ENCODE assay signal across 9 cellular contexts in the genomic region with DNA sequence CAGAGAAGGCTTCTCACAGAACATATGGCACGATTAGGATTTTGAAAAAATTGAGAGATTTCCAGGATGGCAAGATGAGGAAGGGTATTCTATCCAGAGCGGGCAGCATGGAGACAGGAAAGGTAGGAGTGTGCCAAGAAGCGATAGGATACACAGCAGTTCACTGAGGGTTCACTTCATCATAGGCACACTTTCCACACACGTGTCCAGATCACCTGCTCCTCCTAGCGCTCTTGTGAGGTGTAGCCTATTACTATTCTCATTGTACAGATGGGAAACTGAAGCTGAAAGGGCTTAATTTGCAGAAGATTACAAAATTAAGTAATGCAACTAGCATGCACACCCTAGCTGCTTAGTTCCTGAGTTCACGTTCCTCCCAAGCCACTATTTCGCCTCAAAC. TPM values are rescaled to one million over a fixed set of nuclear protein-coding genes. Genes with fewer than 3 reads are reported as not detected.
DNase-seq lines count a peak whose midpoint lies in the region; ATAC-seq and TF ChIP-seq lines count a peak whose summit lies in the region.
"Had no signal": no experiment of that assay in that cellular context is flagged by ENCODE, and none has a peak within 500 bp of the region (broad histone marks: within the 10 kb centered on the region; RNA-seq: fewer than 3 reads in every experiment).

No MANE protein-coding gene starts in this region.

- H3K36me3 ChIP-seq in Loucy (ENCODE audit: insufficient read depth, low read length) (no peaks in the 10 kb centered on the region), neuronal stem cell (replicated peaks in 1 of 2; ENCODE audit: control insufficient read depth in 2 of 2, insufficient read depth in 2 of 2, low read length in 2 of 2) (no peaks in the 10 kb centered on the region), breast epithelium (no peaks in the 10 kb centered on the region)

- peak overlapping the region; percentile 20 for H3K4me3 Mint-ChIP-seq in activated T-helper 17 cell treated with anti-CD3 and anti-CD28 coated beads, Interleukin-2, amount 50 U/mL, for 72 hours

- no peaks in the 10 kb centered on the region for H3K9me3 ChIP-seq in Loucy (ENCODE audit: insufficient read depth, low read depth, low read length)
- no peaks in the 10 kb centered on the region for H3K9me3 ChIP-seq in neuronal stem cell (replicated peaks in 1 of 2; ENCODE audit: control insufficient read depth in 2 of 2, insufficient read depth in 1 of 2, low read depth in 1 of 2, low read length in 2 of 2)
- H3K9me3 ChIP-seq in breast epithelium: no peaks in the 10 kb centered on the region

- H2AFZ ChIP-seq in Loucy (ENCODE audit: low read length) (peak overlapping the region; percentile 95), neuronal stem cell (ENCODE audit: low read length) (peak overlapping the region; percentile 86)

- H3K4me1 ChIP-seq in Loucy (ENCODE audit: insufficient read depth, low read length, poor library complexity, severe bottlenecking) (no peaks in the 10 kb centered on the region), neuronal stem cell (ENCODE audit: control insufficient read depth in 2 of 2, insufficient read depth in 1 of 2, low read depth in 1 of 2, low read length in 2 of 2) (peaks cover 0 to 2% of the 10 kb centered on the region in 2 donors), breast epithelium (no peaks in the 10 kb centered on the region)

- no peak overlapping the region for H3K27ac ChIP-seq in neuronal stem cell (replicated peaks; ENCODE audit: low read length)
- H3K27ac ChIP-seq in breast epithelium: no peak overlapping the region

- peak overlapping the region; percentile 46 for H3K18ac ChIP-seq in neuronal stem cell (ENCODE audit: low read length)

- WGBS in neuronal stem cell (ENCODE audit: extremely low coverage in 2 of 2, insufficient read length in 2 of 2, insufficient replicate concordance in 1 of 2), 2 donors: no CpG with 5 or more reads among the region's 7 CpGs

- H3K9me3 Mint-ChIP-seq in activated T-helper 17 cell treated with anti-CD3 and anti-CD28 coated beads, Interleukin-2, amount 50 U/mL, for 72 hours: no peaks in the 10 kb centered on the region
- H3K9me3 Mint-ChIP-seq: brain had no signal

- intact Hi-C loops in breast epithelium (cut with DNase I; ENCODE audit: low total_unique reads): no loop called here

- no peak overlapping the region for H2BK5ac ChIP-seq in neuronal stem cell (ENCODE audit: low read length)

- no peak overlapping the region for H2BK15ac ChIP-seq in neuronal stem cell (ENCODE audit: low read length)

- no peaks in the 10 kb centered on the region for H3K79me1 ChIP-seq in neuronal stem cell (ENCODE audit: low read depth, low read length)

- H3K9ac ChIP-seq in Loucy (ENCODE audit: low read depth, low read length, poor library complexity, severe bottlenecking) (peak overlapping the region; percentile 3), neuronal stem cell (ENCODE audit: low read depth, low read length, poor library complexity) (no peak overlapping the region)

- H4K20me1 ChIP-seq in Loucy (ENCODE audit: insufficient read depth, low read length, poor library complexity, severe bottlenecking): no peaks in the 10 kb centered on the region

- H3K23ac ChIP-seq in neuronal stem cell (ENCODE audit: low read depth, low read length, poor library complexity): no peak overlapping the region

- no peaks in the 10 kb centered on the region for H3F3A ChIP-seq in Loucy (ENCODE audit: low read depth)

- H3K4me3 ChIP-seq in Loucy (ENCODE audit: low read length, poor library complexity, severe bottlenecking): peak overlapping the region; percentile 66
- H3K4me3 ChIP-seq in neuronal stem cell (ENCODE audit: low read length in 2 of 2): no peak overlapping the region
- no peak overlapping the region for H3K4me3 ChIP-seq in breast epithelium

- H3K36me3 Mint-ChIP-seq in activated T-helper 17 cell treated with anti-CD3 and anti-CD28 coated beads, Interleukin-2, amount 50 U/mL, for 72 hours (ENCODE audit: low read depth): no peaks in the 10 kb centered on the region
- H3K36me3 Mint-ChIP-seq: brain had no signal

- no peak overlapping the region for H2BK120ac ChIP-seq in neuronal stem cell (ENCODE audit: low read depth, low read length)

- H3K9me2 ChIP-seq in Loucy (replicated peaks; ENCODE audit: low read depth, low read length): no peaks in the 10 kb centered on the region

- no peak overlapping the region for H2AK5ac ChIP-seq in neuronal stem cell (ENCODE audit: low read depth, low read length)

- no peak overlapping the region for H3K14ac ChIP-seq in neuronal stem cell (ENCODE audit: low read length)

- H3K4me2 ChIP-seq in Loucy (ENCODE audit: low read depth, low read length, poor library complexity, severe bottlenecking) (peak overlapping the region; percentile 73), neuronal stem cell (ENCODE audit: insufficient read depth, low read length, poor library complexity, severe bottlenecking) (no peak overlapping the region)

- no peaks in the 10 kb centered on the region for H3K79me2 ChIP-seq in Loucy (ENCODE audit: insufficient read depth, low read length)

- no peak overlapping the region for H4K91ac ChIP-seq in neuronal stem cell (ENCODE audit: low read depth, low read length, poor library complexity)

- no peak overlapping the region for H3K4ac ChIP-seq in neuronal stem cell (ENCODE audit: low read length)

- peak; percentile 18 for ATAC-seq in activated T-helper 17 cell treated with anti-CD3 and anti-CD28 coated beads, Interleukin-2, amount 50 U/mL, for 72 hours (replicated peaks)
- no peak for ATAC-seq in GM19035 (IDR thresholded peaks at IDR 0.05; ENCODE audit: unreplicated experiment)

- no peak for TF ChIP-seq POLR2A in breast epithelium (IDR thresholded peaks at IDR 0.05)

- TF ChIP-seq CTCF in Loucy (conservative IDR thresholded peaks at IDR 0.05; ENCODE audit: low read length) (no peak), breast epithelium (IDR thresholded peaks at IDR 0.05) (no peak)

- no peak overlapping the region for H4K8ac ChIP-seq in neuronal stem cell (ENCODE audit: low read depth, low read length)

- H3K4me1 Mint-ChIP-seq in activated T-helper 17 cell treated with anti-CD3 and anti-CD28 coated beads, Interleukin-2, amount 50 U/mL, for 72 hours: no peaks in the 10 kb centered on the region

- no peaks in the 10 kb centered on the region for H3K27me3 ChIP-seq in Loucy (ENCODE audit: insufficient read depth, low read length, poor library complexity, severe bottlenecking)
- no peaks in the 10 kb centered on the region for H3K27me3 ChIP-seq in neuronal stem cell (ENCODE audit: control insufficient read depth in 3 of 3, insufficient read depth in 3 of 3, low read depth in 1 of 3, low read length in 3 of 3)
- no peaks in the 10 kb centered on the region for H3K27me3 ChIP-seq in breast epithelium

- peaks cover 10% of the 10 kb centered on the region for H3K27me3 Mint-ChIP-seq in activated T-helper 17 cell treated with anti-CD3 and anti-CD28 coated beads, Interleukin-2, amount 50 U/mL, for 72 hours

- DNase-seq in NCI-H82 (lab: John Stamatoyannopoulos, UW): peak; percentile 45
- DNase-seq in NCI-H82 treated with DMSO at 0.1 percent for 48 hours (lab: John Stamatoyannopoulos, UW; ENCODE audit: unreplicated experiment): no peak
- DNase-seq in neuronal stem cell (ENCODE audit: low spot score): no peak
- DNase-seq in breast epithelium (ENCODE audit: low spot score in 2 of 2): no peak
- DNase-seq in activated CD4-positive, CD25-positive, alpha-beta regulatory T cell (lab: John Stamatoyannopoulos, UW): no peak

- H3K27ac Mint-ChIP-seq in activated T-helper 17 cell treated with anti-CD3 and anti-CD28 coated beads, Interleukin-2, amount 50 U/mL, for 72 hours: no peak overlapping the region

- H2BK12ac ChIP-seq in neuronal stem cell (ENCODE audit: low read length): no peak overlapping the region

RNA-seq across cellular contexts. Expression of a gene that starts 6.2 kb away (rescaled TPM):
- total RNA-seq in activated T-helper 17 cell treated with anti-CD3 and anti-CD28 coated beads, Interleukin-2, amount 50 U/mL, for 72 hours: 10 to 100 TPM; 49.3 to 90.8 TPM
- 38.7 TPM for polyA plus RNA-seq in neuronal stem cell (2013, experiment 1 of 2)
- polyA plus RNA-seq in neuronal stem cell (2013, experiment 2 of 2): 36.8 TPM
- total RNA-seq in breast epithelium: 10 to 100 TPM; 67.2 to 83.0 (median 76.4) TPM
